21 cellular contexts compared by ENCODE assay signal in genomic region chr7:915291-916218, GRCh38. TPM values are rescaled to one million over a fixed set of nuclear protein-coding genes. Genes with fewer than 3 reads are reported as not detected.
DNase-seq lines count a peak whose midpoint lies in the region; ATAC-seq, FAIRE-seq and TF ChIP-seq lines count a peak whose summit lies in the region.
"Had no signal": no experiment of that assay in that cellular context is flagged by ENCODE, and none has a peak within 500 bp of the region (broad histone marks: within the 10 kb centered on the region; RNA-seq: fewer than 3 reads in every experiment).

No MANE protein-coding gene starts in this region.

- no peak overlapping the region for H3K4me3 Mint-ChIP-seq in central memory CD8-positive, alpha-beta T cell
- no peak overlapping the region for H3K4me3 Mint-ChIP-seq in natural killer cell treated with Interleukin-12 subunit alpha and Interleukin-12 subunit beta and Interleukin-15 and Interleukin-18, amount 100 ng/mL, for 72 hours
- H3K4me3 Mint-ChIP-seq: activated CD4-positive, alpha-beta T cell treated with anti-CD3 and anti-CD28 coated beads for 36 hours; activated naive CD4-positive, alpha-beta T cell treated with anti-CD3 and anti-CD28 coated beads, Interleukin-2, amount 10 ng/mL, durations not matched to agents 7 days and 5 days; GM23338; neural crest cell had no signal

- H3K27ac Mint-ChIP-seq in central memory CD8-positive, alpha-beta T cell (ENCODE audit: low read depth): peak overlapping the region; percentile 83
- peak overlapping the region in 1 of 2 donors; percentile 56 for H3K27ac Mint-ChIP-seq in natural killer cell treated with Interleukin-12 subunit alpha and Interleukin-12 subunit beta and Interleukin-15 and Interleukin-18, amount 100 ng/mL, for 72 hours
- H3K27ac Mint-ChIP-seq: activated CD4-positive, alpha-beta T cell treated with anti-CD3 and anti-CD28 coated beads for 36 hours; activated naive CD4-positive, alpha-beta T cell treated with anti-CD3 and anti-CD28 coated beads, Interleukin-2, amount 10 ng/mL, durations not matched to agents 7 days and 5 days; GM23338 had no signal

- no peaks in the 10 kb centered on the region for H3K27me3 Mint-ChIP-seq in central memory CD8-positive, alpha-beta T cell
- H3K27me3 Mint-ChIP-seq in natural killer cell treated with Interleukin-12 subunit alpha and Interleukin-12 subunit beta and Interleukin-15 and Interleukin-18, amount 100 ng/mL, for 72 hours: no peaks in the 10 kb centered on the region
- H3K27me3 Mint-ChIP-seq: activated CD4-positive, alpha-beta T cell treated with anti-CD3 and anti-CD28 coated beads for 36 hours had no signal

- FAIRE-seq in HTR-8/SVneo (lab: Jason Lieb, UNC): peak; percentile 31
- FAIRE-seq: GM12892 had no signal

- peak overlapping the region; percentile 7; the same call in 1 of the 2 replicates for H3K9ac ChIP-seq in BLaER1

- H3K4me2 ChIP-seq in BLaER1: peak overlapping the region; percentile 29
- H3K4me2 ChIP-seq: GM23338 had no signal

- H3K9me3 ChIP-seq in BLaER1 (no peaks in the 10 kb centered on the region), esophagus muscularis mucosa (no peaks in the 10 kb centered on the region)
- H3K9me3 ChIP-seq: breast epithelium, Caco-2, SJCRH30, stomach had no signal

- 89% methylated on average over 25 of the region's 43 CpGs for WGBS in esophagus muscularis mucosa

- no peak for TF ChIP-seq POLR2A in esophagus muscularis mucosa (IDR thresholded peaks at IDR 0.05; ENCODE audit: low read depth)

- no peak overlapping the region for H3K4me3 ChIP-seq in BLaER1
- H3K4me3 ChIP-seq in esophagus muscularis mucosa: no peak overlapping the region
- H3K4me3 ChIP-seq: GM23338, SJCRH30, stomach had no signal

- intact Hi-C loops in esophagus muscularis mucosa (cut with DNase I): no loop called here

- H4K20me1 ChIP-seq in BLaER1: no peaks in the 10 kb centered on the region

- H3K4me1 ChIP-seq in BLaER1 (peaks cover 71% of the 10 kb centered on the region), esophagus muscularis mucosa (peaks cover 6 to 32% (median 22%) of the 10 kb centered on the region in 4 donors)
- H3K4me1 ChIP-seq: breast epithelium, Caco-2, SJCRH30 had no signal

- ATAC-seq in central memory CD8-positive, alpha-beta T cell (replicated peaks; ENCODE audit: extremely low read depth, poor library complexity, severe bottlenecking): no peak
- peak; percentile 8 to 21 for ATAC-seq in natural killer cell treated with Interleukin-12 subunit alpha and Interleukin-12 subunit beta and Interleukin-15 and Interleukin-18, amount 100 ng/mL, for 72 hours
- no peak for ATAC-seq in SK-N-SH treated with all-trans-retinoic acid at 6 μM for 48 hours
- no peak for ATAC-seq in GM19455 (IDR thresholded peaks at IDR 0.05; ENCODE audit: unreplicated experiment)
- ATAC-seq: activated CD4-positive, alpha-beta T cell treated with anti-CD3 and anti-CD28 coated beads for 36 hours; GM23338 had no signal

- TF ChIP-seq EP300 in esophagus muscularis mucosa (IDR thresholded peaks at IDR 0.05): no peak

- peaks cover 20% of the 10 kb centered on the region for H3K36me3 Mint-ChIP-seq in central memory CD8-positive, alpha-beta T cell (ENCODE audit: insufficient read depth)
- H3K36me3 Mint-ChIP-seq in natural killer cell treated with Interleukin-12 subunit alpha and Interleukin-12 subunit beta and Interleukin-15 and Interleukin-18, amount 100 ng/mL, for 72 hours: no peaks in the 10 kb centered on the region
- H3K36me3 Mint-ChIP-seq: activated naive CD4-positive, alpha-beta T cell treated with anti-CD3 and anti-CD28 coated beads, Interleukin-2, amount 10 ng/mL, durations not matched to agents 7 days and 5 days had no signal

- H3K36me3 ChIP-seq in BLaER1 (peaks cover 29% of the 10 kb centered on the region), esophagus muscularis mucosa (peaks cover 0 to 18% (median 6%) of the 10 kb centered on the region in 4 donors)
- H3K36me3 ChIP-seq: breast epithelium, SJCRH30 had no signal

- H3K27ac ChIP-seq in BLaER1 (no peak overlapping the region), esophagus muscularis mucosa (replicated peaks in 1 of 4) (no peak overlapping the region)
- H3K27ac ChIP-seq: SJCRH30 had no signal

- H3K27me3 ChIP-seq in BLaER1 (peaks cover 6% of the 10 kb centered on the region; the same call in 1 of the 2 replicates), esophagus muscularis mucosa (no peaks in the 10 kb centered on the region)
- H3K27me3 ChIP-seq: breast epithelium, stomach had no signal

- DNase-seq in HTR-8/SVneo (ENCODE audit: insufficient read length, low spot score) (no peak), esophagus muscularis mucosa (ENCODE audit: extremely low spot score) (no peak)
- DNase-seq in central memory CD8-positive, alpha-beta T cell (ENCODE audit: low spot score in 2 of 2): no peak
- peak; percentile 55 for DNase-seq in natural killer cell treated with Interleukin-12 subunit alpha and Interleukin-12 subunit beta and Interleukin-15 and Interleukin-18, amount 100 ng/mL, for 72 hours (ENCODE audit: low spot score)
- DNase-seq in activated naive CD4-positive, alpha-beta T cell treated with anti-CD3 and anti-CD28 coated beads, Interleukin-2, amount 50 U/mL, for 16 hours: no peak
- DNase-seq: activated CD4-positive, alpha-beta T cell treated with anti-CD3 and anti-CD28 coated beads for 36 hours; activated CD8-positive, alpha-beta memory T cell treated with anti-CD3 and anti-CD28 coated beads, Interleukin-2, amount 50 U/mL, for 48 hours; activated naive CD4-positive, alpha-beta T cell treated with anti-CD3 and anti-CD28 coated beads, Interleukin-2, amount 10 ng/mL, durations not matched to agents 7 days and 5 days; Caco-2; foreskin fibroblast; GDM1; Karpas-422; SJCRH30; stomach had no signal

- no peak for TF ChIP-seq CTCF in esophagus muscularis mucosa (IDR thresholded peaks at IDR 0.05)

- H3K9me3 Mint-ChIP-seq in central memory CD8-positive, alpha-beta T cell: no peaks in the 10 kb centered on the region
- H3K9me3 Mint-ChIP-seq in natural killer cell treated with Interleukin-12 subunit alpha and Interleukin-12 subunit beta and Interleukin-15 and Interleukin-18, amount 100 ng/mL, for 72 hours: peaks cover 3% of the 10 kb centered on the region
- H3K9me3 Mint-ChIP-seq: activated naive CD4-positive, alpha-beta T cell treated with anti-CD3 and anti-CD28 coated beads, Interleukin-2, amount 10 ng/mL, durations not matched to agents 7 days and 5 days; GM23338; neural crest cell had no signal

- peaks cover 19% of the 10 kb centered on the region for H3K4me1 Mint-ChIP-seq in central memory CD8-positive, alpha-beta T cell
- H3K4me1 Mint-ChIP-seq in natural killer cell treated with Interleukin-12 subunit alpha and Interleukin-12 subunit beta and Interleukin-15 and Interleukin-18, amount 100 ng/mL, for 72 hours (ENCODE audit: low read depth in 2 of 2): peaks cover 11 to 33% of the 10 kb centered on the region in 2 donors
- H3K4me1 Mint-ChIP-seq: GM23338 had no signal

TF ChIP-seq in SK-N-SH treated with all-trans-retinoic acid at 6 μM for 48 hours, 23 proteins besides CTCF, POLR2A, EP300 and RAD21:
- TF ChIP-seq ZFP3 (CRISPR knock-in tag; IDR thresholded peaks at IDR 0.05): no peak
- TF ChIP-seq CSDC2 (CRISPR knock-in tag; IDR thresholded peaks at IDR 0.05): no peak
- no peak for TF ChIP-seq OSR1 (CRISPR knock-in tag; IDR thresholded peaks at IDR 0.05)
- TF ChIP-seq CSRNP3 (CRISPR knock-in tag; IDR thresholded peaks at IDR 0.05): no peak

RNA-seq across cellular contexts. Expression of gene ADAP1, which starts 38.9 kb away (rescaled TPM):
- total RNA-seq in natural killer cell treated with Interleukin-12 subunit alpha and Interleukin-12 subunit beta and Interleukin-15 and Interleukin-18, amount 100 ng/mL, for 72 hours: 100 to 1,000 TPM in 1 of 2 donors, 10 to 100 TPM in 1; 70.6 to 161 TPM
- total RNA-seq in esophagus muscularis mucosa: 10 to 100 TPM; 41.9 to 94.2 (median 78.3) TPM

RNA-seq across cellular contexts. Expression of gene GET4, which starts 39.2 kb away (rescaled TPM):
- total RNA-seq in natural killer cell treated with Interleukin-12 subunit alpha and Interleukin-12 subunit beta and Interleukin-15 and Interleukin-18, amount 100 ng/mL, for 72 hours: 10 to 100 TPM; 42.8 to 44.5 TPM
- total RNA-seq in esophagus muscularis mucosa: 10 to 100 TPM; 24.7 to 41.3 (median 35.2) TPM

RNA-seq across cellular contexts. Expression of gene COX19, which starts 59.8 kb away (rescaled TPM):
- total RNA-seq in natural killer cell treated with Interleukin-12 subunit alpha and Interleukin-12 subunit beta and Interleukin-15 and Interleukin-18, amount 100 ng/mL, for 72 hours: 10 to 100 TPM; 17.2 to 19.9 TPM
- 10 to 100 TPM in 2 of 4 donors, 1 to 10 TPM in 2; 6.3 to 13.3 (median 9.7) TPM for total RNA-seq in esophagus muscularis mucosa

Comparison
In these comparisons a context has a peak if more than half of its experiments do, and no peak if none do; other contexts are left out.
1. ATAC-seq: peak in natural killer cell treated with Interleukin-12 subunit alpha and Interleukin-12 subunit beta and Interleukin-15 and Interleukin-18, amount 100 ng/mL, for 72 hours (2 of 2); none in central memory CD8-positive, alpha-beta T cell (single experiment), SK-N-SH treated with all-trans-retinoic acid at 6 μM for 48 hours (single experiment) and GM19455 (single experiment).